In genomic region chr1:208201241-208201640, GRCh38 we compare ENCODE assay signal across 11 cellular contexts. TPM values are rescaled to one million over a fixed set of nuclear protein-coding genes. Genes with fewer than 3 reads are reported as not detected.
DNase-seq lines count a peak whose midpoint lies in the region; ATAC-seq and TF ChIP-seq lines count a peak whose summit lies in the region.
"Had no signal": no experiment of that assay in that cellular context is flagged by ENCODE, and none has a peak within 500 bp of the region (broad histone marks: within the 10 kb centered on the region; RNA-seq: fewer than 3 reads in every experiment).

No MANE protein-coding gene starts in this region.

- no peaks in the 10 kb centered on the region for H3K9me3 ChIP-seq in MG63
- H3K9me3 ChIP-seq in duodenal mucosa (ENCODE audit: control insufficient read depth in 1 of 2, low read length in 2 of 2): no peaks in the 10 kb centered on the region
- H3K9me3 ChIP-seq in lower lobe of right lung: no peaks in the 10 kb centered on the region
- H3K9me3 ChIP-seq in effector memory CD4-positive, alpha-beta T cell (ENCODE audit: control insufficient read depth, low read length): no peaks in the 10 kb centered on the region
- H3K9me3 ChIP-seq: BLaER1 treated with 17β-estradiol and CSF1 and Interleukin-3, amounts not matched to agents 10 nM and 100 nM; sigmoid colon had no signal

- peaks cover 38 to 47% of the 10 kb centered on the region in 2 donors for H3K4me1 ChIP-seq in duodenal mucosa (ENCODE audit: control insufficient read depth in 1 of 2, insufficient read depth in 2 of 2, low read length in 2 of 2)
- H3K4me1 ChIP-seq in lower lobe of right lung: peaks cover 58% of the 10 kb centered on the region
- no peaks in the 10 kb centered on the region for H3K4me1 ChIP-seq in effector memory CD4-positive, alpha-beta T cell (ENCODE audit: control insufficient read depth, insufficient read depth, low read length, poor library complexity, severe bottlenecking)

- H3K27ac ChIP-seq in duodenal mucosa (ENCODE audit: low read depth, low read length) (peak overlapping the region; percentile 65), lower lobe of right lung (peak overlapping the region; percentile 82)
- no peak overlapping the region for H3K27ac ChIP-seq in effector memory CD4-positive, alpha-beta T cell (ENCODE audit: insufficient read depth, low read length, poor library complexity, severe bottlenecking)
- H3K27ac ChIP-seq: BLaER1 treated with 17β-estradiol and CSF1 and Interleukin-3, amounts not matched to agents 10 nM and 100 nM had no signal

- H3K4me3 ChIP-seq in MG63 (no peak overlapping the region), duodenal mucosa (ENCODE audit: low read depth in 1 of 2, low read length in 2 of 2) (no peak overlapping the region), lower lobe of right lung (no peak overlapping the region)
- H3K4me3 ChIP-seq in effector memory CD4-positive, alpha-beta T cell (ENCODE audit: insufficient read depth, low read depth, low read length, poor library complexity, severe bottlenecking): no peak overlapping the region
- H3K4me3 ChIP-seq: BLaER1 treated with 17β-estradiol and CSF1 and Interleukin-3, amounts not matched to agents 10 nM and 100 nM; sigmoid colon had no signal

- DNase-seq in A172 (ENCODE audit: low spot score) (peak; percentile 100), MG63 (peak; percentile 91), lower lobe of right lung (no peak)
- DNase-seq in effector CD4-positive, alpha-beta T cell: no peak
- no peak for DNase-seq in stimulated activated CD4-positive, alpha-beta T cell treated with anti-CD3 and anti-CD28 coated beads, Interleukin-4, amount 100 ng/mL, for 1 hour
- DNase-seq in activated T-helper 2 cell treated with anti-CD3 and anti-CD28 coated beads, Interferon-gamma antibody, Interleukin-2, Interleukin-4, amounts not matched to agents 10 μg/mL and 5 μg/mL and 100 μg/mL, durations not matched to agents 14 hours and 24 hours and 36 hours (ENCODE audit: low spot score): no peak
- no peak for DNase-seq in effector memory CD4-positive, alpha-beta T cell
- DNase-seq: effector memory CD8-positive, alpha-beta T cell; sigmoid colon had no signal

- no peaks in the 10 kb centered on the region for H3K27me3 Mint-ChIP-seq in activated T-helper 2 cell treated with anti-CD3 and anti-CD28 coated beads, Interferon-gamma antibody, Interleukin-2, Interleukin-4, amounts not matched to agents 10 μg/mL and 5 μg/mL and 100 μg/mL, durations not matched to agents 14 hours and 24 hours and 36 hours (ENCODE audit: low read depth)
- H3K27me3 Mint-ChIP-seq: effector memory CD8-positive, alpha-beta T cell had no signal

- intact Hi-C loops in lower lobe of right lung (cut with DNase I): no loop called here
- intact Hi-C loops in activated T-helper 2 cell treated with anti-CD3 and anti-CD28 coated beads, Interferon-gamma antibody, Interleukin-2, Interleukin-4, amounts not matched to agents 10 μg/mL and 5 μg/mL and 100 μg/mL, durations not matched to agents 14 hours and 24 hours and 36 hours (cut with micrococcal nuclease): no loop called here

- H3K9me3 Mint-ChIP-seq in activated T-helper 2 cell treated with anti-CD3 and anti-CD28 coated beads, Interferon-gamma antibody, Interleukin-2, Interleukin-4, amounts not matched to agents 10 μg/mL and 5 μg/mL and 100 μg/mL, durations not matched to agents 14 hours and 24 hours and 36 hours: no peaks in the 10 kb centered on the region
- H3K9me3 Mint-ChIP-seq: effector memory CD8-positive, alpha-beta T cell had no signal

- peak overlapping the region in 1 of 2 donors; percentile 12 for H3K9ac ChIP-seq in duodenal mucosa (ENCODE audit: low read depth in 1 of 2, low read length in 2 of 2)
- H3K9ac ChIP-seq: BLaER1 treated with 17β-estradiol and CSF1 and Interleukin-3, amounts not matched to agents 10 nM and 100 nM had no signal

- H3K27me3 ChIP-seq in MG63 (no peaks in the 10 kb centered on the region), duodenal mucosa (ENCODE audit: control insufficient read depth in 1 of 2, insufficient read depth in 2 of 2, low read length in 2 of 2) (no peaks in the 10 kb centered on the region), lower lobe of right lung (ENCODE audit: low read depth) (no peaks in the 10 kb centered on the region)
- no peaks in the 10 kb centered on the region for H3K27me3 ChIP-seq in effector memory CD4-positive, alpha-beta T cell (replicated peaks; ENCODE audit: control insufficient read depth, insufficient read depth, low read length, poor library complexity, severe bottlenecking)
- H3K27me3 ChIP-seq: BLaER1 treated with 17β-estradiol and CSF1 and Interleukin-3, amounts not matched to agents 10 nM and 100 nM; sigmoid colon had no signal

- H3K36me3 Mint-ChIP-seq in activated T-helper 2 cell treated with anti-CD3 and anti-CD28 coated beads, Interferon-gamma antibody, Interleukin-2, Interleukin-4, amounts not matched to agents 10 μg/mL and 5 μg/mL and 100 μg/mL, durations not matched to agents 14 hours and 24 hours and 36 hours (ENCODE audit: low read depth): no peaks in the 10 kb centered on the region

- no peaks in the 10 kb centered on the region for H3K4me1 Mint-ChIP-seq in activated T-helper 2 cell treated with anti-CD3 and anti-CD28 coated beads, Interferon-gamma antibody, Interleukin-2, Interleukin-4, amounts not matched to agents 10 μg/mL and 5 μg/mL and 100 μg/mL, durations not matched to agents 14 hours and 24 hours and 36 hours (ENCODE audit: low read depth)

- TF ChIP-seq CTCF in lower lobe of right lung (IDR thresholded peaks at IDR 0.05): no peak

- no peak overlapping the region for H3K27ac Mint-ChIP-seq in activated T-helper 2 cell treated with anti-CD3 and anti-CD28 coated beads, Interferon-gamma antibody, Interleukin-2, Interleukin-4, amounts not matched to agents 10 μg/mL and 5 μg/mL and 100 μg/mL, durations not matched to agents 14 hours and 24 hours and 36 hours
- H3K27ac Mint-ChIP-seq: effector memory CD8-positive, alpha-beta T cell had no signal

- peak; percentile 13 to 35 for ATAC-seq in lower lobe of right lung
- ATAC-seq: effector memory CD8-positive, alpha-beta T cell had no signal

- no peak overlapping the region for H3K4me3 Mint-ChIP-seq in activated T-helper 2 cell treated with anti-CD3 and anti-CD28 coated beads, Interferon-gamma antibody, Interleukin-2, Interleukin-4, amounts not matched to agents 10 μg/mL and 5 μg/mL and 100 μg/mL, durations not matched to agents 14 hours and 24 hours and 36 hours (ENCODE audit: low read depth)
- H3K4me3 Mint-ChIP-seq: effector memory CD8-positive, alpha-beta T cell had no signal

- H3K36me3 ChIP-seq in MG63 (no peaks in the 10 kb centered on the region), duodenal mucosa (ENCODE audit: control insufficient read depth in 1 of 2, insufficient read depth in 2 of 2, low read length in 2 of 2) (peaks cover 0 to 22% of the 10 kb centered on the region in 2 donors), lower lobe of right lung (peaks cover 26% of the 10 kb centered on the region)
- no peaks in the 10 kb centered on the region for H3K36me3 ChIP-seq in effector memory CD4-positive, alpha-beta T cell (ENCODE audit: control insufficient read depth, insufficient read depth, low read length)
- H3K36me3 ChIP-seq: BLaER1 treated with 17β-estradiol and CSF1 and Interleukin-3, amounts not matched to agents 10 nM and 100 nM; sigmoid colon had no signal

RNA-seq across cellular contexts. Expression of gene PLXNA2, which starts 42.9 kb away (rescaled TPM):
- total RNA-seq in A172 (2014; rRNA removed; shearing (Covaris generic)): 6.8 and 15.8 TPM in 2 replicates
- 0.17 and 0.56 TPM in 2 replicates for total RNA-seq in MG63 (2014; rRNA removed; shearing (Covaris generic); ENCODE audit: low replicate concordance)
- 83.9 TPM for total RNA-seq in lower lobe of right lung
- 0.07 and 0.37 TPM in 2 replicates for total RNA-seq in activated T-helper 2 cell treated with anti-CD3 and anti-CD28 coated beads, Interferon-gamma antibody, Interleukin-2, Interleukin-4, amounts not matched to agents 10 μg/mL and 5 μg/mL and 100 μg/mL, durations not matched to agents 14 hours and 24 hours and 36 hours

Comparison
In these comparisons a context has a peak if more than half of its experiments do, and no peak if none do; other contexts are left out.
1. DNase-seq: peak in A172 (single experiment) and MG63 (single experiment); none in lower lobe of right lung (single experiment), effector CD4-positive, alpha-beta T cell (single experiment), stimulated activated CD4-positive, alpha-beta T cell treated with anti-CD3 and anti-CD28 coated beads, Interleukin-4, amount 100 ng/mL, for 1 hour (single experiment), activated T-helper 2 cell treated with anti-CD3 and anti-CD28 coated beads, Interferon-gamma antibody, Interleukin-2, Interleukin-4, amounts not matched to agents 10 μg/mL and 5 μg/mL and 100 μg/mL, durations not matched to agents 14 hours and 24 hours and 36 hours (single experiment) and effector memory CD4-positive, alpha-beta T cell (0 of 3).